In genomic region chr20:58494923-58495622, GRCh38 we compare ENCODE assay signal across 18 cellular contexts. TPM values are rescaled to one million over a fixed set of nuclear protein-coding genes. Genes with fewer than 3 reads are reported as not detected.
DNase-seq lines count a peak whose midpoint lies in the region; ATAC-seq and TF ChIP-seq lines count a peak whose summit lies in the region.
"Had no signal": no experiment of that assay in that cellular context is flagged by ENCODE, and none has a peak within 500 bp of the region (broad histone marks: within the 10 kb centered on the region; RNA-seq: fewer than 3 reads in every experiment).

No MANE protein-coding gene starts in this region.

- H3K23ac ChIP-seq in H9 (ENCODE audit: insufficient read length, low read depth, low read length), result no peak overlapping the region
- H3K23ac ChIP-seq in trophoblast cell (ENCODE audit: low read length), result no peak overlapping the region

- no peak overlapping the region for H3K4me3 Mint-ChIP-seq in H9
- H3K4me3 Mint-ChIP-seq in progenitor cell of endocrine pancreas (ENCODE audit: low read depth), result no peak overlapping the region
- H3K4me3 Mint-ChIP-seq: CD4-positive, alpha-beta memory T cell had no signal

- no peaks in the 10 kb centered on the region for H3K9me3 ChIP-seq in H9 (ENCODE audit: control insufficient read depth, low read depth, low read length)
- no peaks in the 10 kb centered on the region for H3K9me3 ChIP-seq in RWPE2 (ENCODE audit: severe bottlenecking)
- peaks cover 8% of the 10 kb centered on the region for H3K9me3 ChIP-seq in trophoblast cell (ENCODE audit: insufficient read depth, low read depth, low read length)

- no peak overlapping the region for H2AFZ ChIP-seq in H9 (ENCODE audit: low read length)
- H2AFZ ChIP-seq in trophoblast cell (ENCODE audit: insufficient read depth, low read length, poor library complexity), result no peak overlapping the region

- H2AK5ac ChIP-seq in H9 (ENCODE audit: insufficient read length, low read length) (no peak overlapping the region), trophoblast cell (ENCODE audit: low read length) (no peak overlapping the region)

- no peaks in the 10 kb centered on the region for H4K20me1 ChIP-seq in H9 (ENCODE audit: control insufficient read depth, insufficient read depth, insufficient read length)

- DNase-seq in H9 (peak; percentile 14), RWPE2 (ENCODE audit: low spot score) (peak; percentile 67), mesenteric fat pad (ENCODE audit: low spot score) (peak; percentile 74), trophoblast cell (no peak), progenitor cell of endocrine pancreas (ENCODE audit: low spot score, unreplicated experiment) (no peak), GM19238 (ENCODE audit: insufficient read length, low spot score) (no peak)
- no peak for DNase-seq in stimulated activated naive CD4-positive, alpha-beta T cell treated with Interleukin-2 at 50 U/mL for 16 hours (lab: John Stamatoyannopoulos, UW)
- DNase-seq: C1 segment of cervical spinal cord; Calu3; CD4-positive, alpha-beta memory T cell; COR-L47; DMS53; DMS79 treated with DMSO at 0.1 percent for 48 hours; GOT3; H7 had no signal

- H3K4me2 ChIP-seq in H9 (ENCODE audit: insufficient read depth, insufficient read length, low read length) (no peak overlapping the region), trophoblast cell (ENCODE audit: low read length) (no peak overlapping the region)

- H2BK120ac ChIP-seq in H9 (ENCODE audit: low read depth, low read length, poor library complexity, severe bottlenecking) (no peak overlapping the region), trophoblast cell (ENCODE audit: insufficient read depth, low read length, poor library complexity) (no peak overlapping the region)

- H3K79me2 ChIP-seq in H9 (ENCODE audit: insufficient read depth, low read length) (no peaks in the 10 kb centered on the region), trophoblast cell (ENCODE audit: control insufficient read depth, insufficient read depth, low read length, poor library complexity) (no peaks in the 10 kb centered on the region)

- no peak overlapping the region for H3T11ph ChIP-seq in H9 (ENCODE audit: low read length)

- H3K4me3 ChIP-seq in RWPE2 (ENCODE audit: severe bottlenecking), result no peak overlapping the region
- peak overlapping the region; percentile 49 for H3K4me3 ChIP-seq in trophoblast cell (ENCODE audit: low read depth, low read length)

- no CpG with 5 or more reads among the region's 13 CpGs for WGBS in H9 (ENCODE audit: extremely low coverage, insufficient read length, low lambda C conversion rate)
- WGBS in trophoblast cell (ENCODE audit: extremely low coverage, insufficient coverage, insufficient read length), result no CpG with 5 or more reads among the region's 13 CpGs

- no peak overlapping the region for H2BK5ac ChIP-seq in H9 (ENCODE audit: insufficient read length, low read length)
- H2BK5ac ChIP-seq in trophoblast cell (ENCODE audit: low read depth, low read length, poor library complexity), result no peak overlapping the region

- ATAC-seq in RWPE2 (ENCODE audit: low read depth) (no peak), GM18909 (IDR thresholded peaks at IDR 0.05; ENCODE audit: poor library complexity, unreplicated experiment) (no peak)
- ATAC-seq: HCT116 had no signal

- H3K27me3 Mint-ChIP-seq in H9 (ENCODE audit: low read depth) (peaks cover 2% of the 10 kb centered on the region; the same call in 1 of the 2 replicates), progenitor cell of endocrine pancreas (no peaks in the 10 kb centered on the region)

- no peak overlapping the region for H4K12ac ChIP-seq in trophoblast cell (ENCODE audit: low read depth, low read length)

- no peak overlapping the region for H4K5ac ChIP-seq in H9 (ENCODE audit: insufficient read length, low read depth, low read length)

- H2BK15ac ChIP-seq in H9 (ENCODE audit: low read depth, low read length), result no peak overlapping the region

- no peak overlapping the region for H2BK20ac ChIP-seq in H9 (ENCODE audit: low read depth, low read length, poor library complexity, severe bottlenecking)

- no peaks in the 10 kb centered on the region for H3K23me2 ChIP-seq in H9 (ENCODE audit: insufficient read length, low read depth, low read length, poor library complexity, severe bottlenecking)

- no peak overlapping the region for H4K8ac ChIP-seq in H9 (replicated peaks; ENCODE audit: insufficient read length, low read depth, low read length)
- no peak overlapping the region for H4K8ac ChIP-seq in trophoblast cell (ENCODE audit: low read depth, low read length)

- H3K4me1 Mint-ChIP-seq in H9 (peaks cover 0 to 2% of the 10 kb centered on the region in 2 experiments; a peak in 1 of 4 replicates), progenitor cell of endocrine pancreas (ENCODE audit: low read depth) (no peaks in the 10 kb centered on the region)
- H3K4me1 Mint-ChIP-seq: CD4-positive, alpha-beta memory T cell had no signal

- H3K27ac ChIP-seq in H9 (ENCODE audit: insufficient read length, low read depth, low read length), result no peak overlapping the region
- no peak overlapping the region for H3K27ac ChIP-seq in RWPE2 (ENCODE audit: poor library complexity, severe bottlenecking)
- no peak overlapping the region for H3K27ac ChIP-seq in trophoblast cell (ENCODE audit: low read depth, low read length)

- H3K36me3 ChIP-seq in RWPE2 (ENCODE audit: low read depth), result no peaks in the 10 kb centered on the region
- H3K36me3 ChIP-seq in trophoblast cell (ENCODE audit: control insufficient read depth in 1 of 2, insufficient read depth in 2 of 2, low read length in 2 of 2), result no peaks in the 10 kb centered on the region

- H4K91ac ChIP-seq in H9 (ENCODE audit: insufficient read length, low read depth, low read length) (no peak overlapping the region), trophoblast cell (ENCODE audit: low read depth, low read length) (no peak overlapping the region)

- H3K79me1 ChIP-seq in H9 (ENCODE audit: insufficient read depth, low read depth, low read length, poor library complexity, severe bottlenecking), result no peaks in the 10 kb centered on the region
- no peaks in the 10 kb centered on the region for H3K79me1 ChIP-seq in trophoblast cell (ENCODE audit: low read length)

- H3K9me3 Mint-ChIP-seq in H9 (no peaks in the 10 kb centered on the region; a peak in 2 of 5 replicates), progenitor cell of endocrine pancreas (ENCODE audit: low read depth) (no peaks in the 10 kb centered on the region)

- H3K36me3 Mint-ChIP-seq in H9 (ENCODE audit: insufficient read depth in 1 of 3, low read depth in 3 of 3) (no peaks in the 10 kb centered on the region), progenitor cell of endocrine pancreas (ENCODE audit: insufficient read depth) (no peaks in the 10 kb centered on the region)
- H3K36me3 Mint-ChIP-seq: CD4-positive, alpha-beta memory T cell had no signal

- H3K4ac ChIP-seq in H9 (ENCODE audit: low read depth, low read length), result no peak overlapping the region
- H3K4ac ChIP-seq in trophoblast cell (ENCODE audit: low read depth, low read length), result no peak overlapping the region

- H2BK12ac ChIP-seq in H9 (ENCODE audit: insufficient read length, low read depth, low read length), result no peak overlapping the region
- no peak overlapping the region for H2BK12ac ChIP-seq in trophoblast cell (ENCODE audit: low read length)

- TF ChIP-seq CTCF in H9 (conservative IDR thresholded peaks at IDR 0.05) (no peak), RWPE2 (IDR thresholded peaks at IDR 0.05; ENCODE audit: poor library complexity, severe bottlenecking) (no peak), progenitor cell of endocrine pancreas (IDR thresholded peaks at IDR 0.05; ENCODE audit: unreplicated experiment) (no peak)

- no peak overlapping the region; the same call in 1 of the 2 replicates for H3K14ac ChIP-seq in H9 (ENCODE audit: insufficient read depth, low read length)
- H3K14ac ChIP-seq in trophoblast cell (ENCODE audit: low read length), result no peak overlapping the region

- H3K4me1 ChIP-seq in H9 (ENCODE audit: insufficient read depth, low read length), result no peaks in the 10 kb centered on the region
- H3K4me1 ChIP-seq in RWPE2 (ENCODE audit: insufficient read depth, poor library complexity, severe bottlenecking), result no peaks in the 10 kb centered on the region
- H3K4me1 ChIP-seq in trophoblast cell (ENCODE audit: control insufficient read depth in 1 of 2, insufficient read depth in 2 of 2, low read length in 2 of 2), result no peaks in the 10 kb centered on the region

- H3K27ac Mint-ChIP-seq in H9 (no peak overlapping the region), progenitor cell of endocrine pancreas (no peak overlapping the region)
- H3K27ac Mint-ChIP-seq: CD4-positive, alpha-beta memory T cell had no signal

- H3K27me3 ChIP-seq in H9 (ENCODE audit: insufficient read depth, low read length) (no peaks in the 10 kb centered on the region), RWPE2 (ENCODE audit: insufficient read depth, poor library complexity, severe bottlenecking) (no peaks in the 10 kb centered on the region), trophoblast cell (ENCODE audit: insufficient read depth, low read length) (no peaks in the 10 kb centered on the region)

- H3K9ac ChIP-seq in H9 (ENCODE audit: extremely low read depth, insufficient read length, low read length), result no peak overlapping the region
- no peak overlapping the region for H3K9ac ChIP-seq in trophoblast cell (ENCODE audit: low read length)

- no peak overlapping the region for H3K56ac ChIP-seq in H9 (ENCODE audit: insufficient read length, low read depth, low read length)

- no peak overlapping the region for H3K18ac ChIP-seq in H9 (ENCODE audit: insufficient read length, low read depth, low read length)
- H3K18ac ChIP-seq in trophoblast cell (ENCODE audit: low read length), result no peak overlapping the region

RNA-seq across cellular contexts. Expression of gene APCDD1L, which starts 20.1 kb away (rescaled TPM):
- total RNA-seq in H9 (2021) (0.68 and 1.1 TPM in 2 replicates), mesenteric fat pad (not detected), progenitor cell of endocrine pancreas (not detected in 2 replicates)
- 0.14 and 0.18 TPM in 2 replicates for polyA plus RNA-seq in trophoblast cell (2013)
- total RNA-seq: A673; Calu3; CD4-positive, alpha-beta memory T cell had no signal

Comparison
In these comparisons a context has a peak if more than half of its experiments do, and no peak if none do; other contexts are left out.
1. DNase-seq: peak in H9 (single experiment), RWPE2 (single experiment) and mesenteric fat pad (single experiment); none in trophoblast cell (0 of 2), progenitor cell of endocrine pancreas (single experiment), stimulated activated naive CD4-positive, alpha-beta T cell treated with Interleukin-2 at 50 U/mL for 16 hours (single experiment) and GM19238 (single experiment).